8 cellular contexts compared by ENCODE assay signal in the genomic region with DNA sequence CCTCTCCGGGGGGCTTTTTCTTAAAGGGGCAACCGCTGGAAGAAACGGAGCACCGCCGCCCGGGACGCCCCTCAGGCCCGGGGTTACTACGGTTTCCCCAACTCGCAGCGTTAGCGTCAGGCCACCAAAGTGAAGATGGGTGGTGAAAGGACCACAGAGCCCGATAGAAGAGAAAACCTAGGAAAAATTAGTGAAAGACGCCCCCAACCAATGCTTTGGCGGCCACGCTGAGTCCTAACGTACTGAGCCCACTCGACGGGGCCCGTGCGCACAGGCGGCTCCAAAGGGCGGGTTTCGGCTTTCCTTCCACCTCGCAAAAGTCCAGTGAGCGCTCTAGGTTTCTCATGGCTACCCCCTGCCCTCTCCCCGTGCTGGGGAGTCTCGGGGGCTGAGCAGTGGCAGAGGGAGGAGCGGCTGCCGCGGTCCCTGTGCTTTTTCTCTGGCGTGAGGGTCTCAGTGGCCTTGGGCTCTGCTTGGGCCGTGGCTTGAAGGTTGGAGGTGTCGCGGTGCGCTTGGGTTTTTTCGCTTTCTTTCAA. TPM values are rescaled to one million over a fixed set of nuclear protein-coding genes. Genes with fewer than 3 reads are reported as not detected.
DNase-seq lines count a peak whose midpoint lies in the region; ATAC-seq, FAIRE-seq and TF ChIP-seq lines count a peak whose summit lies in the region.

No MANE protein-coding gene starts in this region.

- BruUV-seq in GM12878 (replicated peaks; lab: Mats Ljungman, UMichigan), result TSS peak; percentile 89

- H3K27ac ChIP-seq in GM12878 (ENCODE audit: control insufficient read depth, insufficient read depth) (peak overlapping the region; percentile 100), subcutaneous abdominal adipose tissue (ENCODE audit: low read depth, low read length) (peak overlapping the region; percentile 100)

- no peaks in the 10 kb centered on the region for H3K9me3 ChIP-seq in GM12878 (replicated peaks; ENCODE audit: control insufficient read depth, insufficient read depth, low read length)
- H3K9me3 ChIP-seq in subcutaneous abdominal adipose tissue (ENCODE audit: control insufficient read depth in 5 of 5, low read length in 5 of 5), result no peaks in the 10 kb centered on the region

- peak overlapping the region; percentile 97 for H3K4me2 ChIP-seq in GM12878 (ENCODE audit: control insufficient read depth, insufficient read depth)

- RAD21 ChIA-PET in GM12878 (lab: Charles Lee; ENCODE audit: unreplicated experiment), result interaction anchor here (1.2 to 4.0 kb wide), 10 partner anchors 9 to 180 kb away, joined by 3 to 55 read pairs (median 16); a partner anchor contains a TSS

- intact Hi-C loops in GM12878 (cut with micrococcal nuclease; ENCODE audit: unreplicated experiment) (loop anchor here (1.0 kb wide), 1 partner anchor 12 kb away; a partner anchor contains a TSS), left colon (cut with DNase I, micrococcal nuclease) (no loop called here)

- FAIRE-seq in GM12878 (lab: Jason Lieb, UNC), result no peak

- TF ChIP-seq CTCF in GM06990 (IDR thresholded peaks at IDR 0.05; ENCODE audit: insufficient read depth, low read length, poor library complexity, severe bottlenecking), result no peak
- TF ChIP-seq CTCF in GM12878 (IDR thresholded peaks at IDR 0.05 in 2 of 3, conservative IDR thresholded peaks at IDR 0.05 in 1 of 3; ENCODE audit: control insufficient read depth in 2 of 3, extremely low read depth in 1 of 3, insufficient read depth in 1 of 3, low read depth in 3 of 3, low read length in 3 of 3), result no peak

- H3K79me2 ChIP-seq in GM12878 (ENCODE audit: control insufficient read depth, insufficient read depth, low read length), result peaks cover 26% of the 10 kb centered on the region

- H3K4me3 ChIP-seq in GM06990 (replicated peaks; ENCODE audit: low read depth, low read length) (peak overlapping the region; percentile 79), GM12878 (peak overlapping the region; percentile 87), subcutaneous abdominal adipose tissue (ENCODE audit: low read depth in 1 of 5, low read length in 5 of 5) (peak overlapping the region; percentile 70 to 91 (median 86))

- TF ChIP-seq EP300 in GM12878 (IDR thresholded peaks at IDR 0.05; ENCODE audit: borderline replicate concordance in 1 of 2, control insufficient read depth in 1 of 2, low read depth in 2 of 2, low read length in 2 of 2), result no peak

- POLR2A ChIA-PET in GM12878 (lab: Charles Lee), result interaction anchor here (1.5 to 4.0 kb wide), 4 partner anchors 11 to 140 kb away, joined by 7 to 44 read pairs (median 14); a partner anchor contains a TSS

- no peaks in the 10 kb centered on the region for H4K20me1 ChIP-seq in GM12878 (ENCODE audit: control insufficient read depth, insufficient read depth)

- H3K9ac ChIP-seq in GM12878 (ENCODE audit: control insufficient read depth, insufficient read depth, low read length), result peak overlapping the region; percentile 100
- peak overlapping the region; percentile 98 to 100 (median 99) for H3K9ac ChIP-seq in subcutaneous abdominal adipose tissue (ENCODE audit: low read length in 5 of 5)

- no peak for TF ChIP-seq RAD21 in GM12878 (IDR thresholded peaks at IDR 0.05; ENCODE audit: insufficient read depth, low read depth, low read length)

- TF ChIP-seq POLR2A in GM12878 (IDR thresholded peaks at IDR 0.05; ENCODE audit: low read depth, low read length), result no peak

- H2AFZ ChIP-seq in GM12878 (ENCODE audit: control insufficient read depth, low read depth, low read length), result peak overlapping the region; percentile 66

- H3K4me1 ChIP-seq in GM12878 (ENCODE audit: control insufficient read depth, insufficient read depth, low read length) (peaks cover 31% of the 10 kb centered on the region), subcutaneous abdominal adipose tissue (ENCODE audit: control insufficient read depth in 5 of 5, insufficient read depth in 5 of 5, low read length in 5 of 5) (peaks cover 12 to 51% (median 31%) of the 10 kb centered on the region in 5 donors)

- in situ Hi-C loops in GM12878 (cut with MboI), result no loop called here

- DNase-seq in GM06990 (ENCODE audit: extremely low read depth, insufficient read length) (no peak), LoVo (ENCODE audit: low spot score) (peak; percentile 22), GM12878 (ENCODE audit: low read depth, low spot score) (no peak), left colon (peak in 1 of 2 donors; percentile 64), islet precursor cell (no peak), NK-92 (lab: John Stamatoyannopoulos, UW; ENCODE audit: unreplicated experiment) (no peak)

- WGBS in GM12878 (ENCODE audit: insufficient coverage, insufficient replicate concordance, low lambda C conversion rate, missing lambda C conversion rate), result under 1% methylated on average over 37 of the region's 37 CpGs

- no peaks in the 10 kb centered on the region for H3K36me3 ChIP-seq in GM06990 (ENCODE audit: control insufficient read depth, insufficient read depth, low read length)
- no peaks in the 10 kb centered on the region for H3K36me3 ChIP-seq in GM12878 (ENCODE audit: control insufficient read depth in 2 of 2, insufficient read depth in 2 of 2, low read length in 1 of 2)
- H3K36me3 ChIP-seq in subcutaneous abdominal adipose tissue (ENCODE audit: control insufficient read depth in 5 of 5, insufficient read depth in 5 of 5, low read length in 5 of 5), result no peaks in the 10 kb centered on the region

- no peaks in the 10 kb centered on the region for H3K27me3 ChIP-seq in GM06990 (replicated peaks; ENCODE audit: control insufficient read depth, insufficient read depth, low read length)
- H3K27me3 ChIP-seq in GM12878 (replicated peaks in 1 of 2; ENCODE audit: control insufficient read depth in 2 of 2, insufficient read depth in 2 of 2, low read length in 1 of 2), result no peaks in the 10 kb centered on the region
- peaks cover 0 to 6% (median 0%) of the 10 kb centered on the region in 5 donors for H3K27me3 ChIP-seq in subcutaneous abdominal adipose tissue (ENCODE audit: control insufficient read depth in 5 of 5, insufficient read depth in 4 of 5, low read length in 5 of 5)

- peak; percentile 4 for ATAC-seq in GM21619 (IDR thresholded peaks at IDR 0.05; ENCODE audit: unreplicated experiment)
- peak; percentile 23 for ATAC-seq in GM12878
- peak; percentile 25 for ATAC-seq in left colon

- CTCF ChIA-PET in GM12878 (lab: Yijun Ruan, JAX), result interaction anchor here (0.8 kb wide), 1 partner anchor 12 kb away, joined by 3 read pairs; a partner anchor contains a TSS

- SMC1A ChIA-PET in GM12878 (lab: Charles Lee; ENCODE audit: uncharacterized antibody, unreplicated experiment), result interaction anchor here (2.3 to 3.3 kb wide), 3 partner anchors 9 to 16 kb away, joined by 10 to 27 read pairs (median 13); a partner anchor contains a TSS

TF ChIP-seq in GM12878, 131 proteins besides CTCF, POLR2A, EP300 and RAD21 (continues in another document):
- TF ChIP-seq TCF7 (IDR thresholded peaks at IDR 0.05; ENCODE audit: borderline replicate concordance) (0 out of 2 replicates have a peak, but pooled peaks have one; percentile 5), CREM (IDR thresholded peaks at IDR 0.05; ENCODE audit: low read depth) (0 out of 2 replicates have a peak, but pooled peaks have one; percentile 2), ZNF217 (IDR thresholded peaks at IDR 0.05) (no peak), ZBED1 (IDR thresholded peaks at IDR 0.05; ENCODE audit: borderline replicate concordance) (no peak), MXI1 (IDR thresholded peaks at IDR 0.05; ENCODE audit: low read depth, low read length) (peak; percentile 50; the same call in 1 of the 2 replicates), RAD51 (IDR thresholded peaks at IDR 0.05) (no peak), RBBP5 (conservative IDR thresholded peaks at IDR 0.05) (no peak), BACH1 (IDR thresholded peaks at IDR 0.05; ENCODE audit: borderline replicate concordance) (peak; percentile 11; the same call in 1 of the 2 replicates), ZNF384 (IDR thresholded peaks at IDR 0.05; ENCODE audit: borderline replicate concordance, low read depth, low read length) (no peak)

RNA-seq across cellular contexts. Expression of a gene that starts 12.2 kb away (rescaled TPM):
- 170 and 175 TPM in 2 replicates for total RNA-seq in GM12878 (2013; cell fraction: nucleolus; rRNA removed)
- total RNA-seq in GM12878 (2014; rRNA removed), result 18.9 and 20.9 TPM in 2 replicates
- 16.5 and 18.2 TPM in 2 replicates for total RNA-seq in GM12878 (2014; rRNA removed; fragmentation: Illumina TruSeq; extraction: Trizol)
- total RNA-seq in GM12878 (2021), result 57.5 and 58.7 TPM in 2 replicates
- polyA plus RNA-seq in GM12878 (2011; ENCODE audit: low read depth), result 13.6 TPM
- polyA plus RNA-seq in GM12878 (2011; rRNA removed), result 6.1 and 6.7 TPM in 2 replicates
- 8.3 and 12.2 TPM in 2 replicates for polyA plus RNA-seq in GM12878 (2011; cell fraction: cytosol; rRNA removed)
- 27.8 and 41.7 TPM in 2 replicates for polyA plus RNA-seq in GM12878 (2011; cell fraction: nucleus; rRNA removed)
- 34.0 and 40.1 TPM in 2 replicates for polyA plus RNA-seq in GM12878 (2012)
- polyA plus RNA-seq in GM12878 (2014; fragmentation: Illumina TruSeq; extraction: Trizol), result 45.0 and 58.7 TPM in 2 replicates
- polyA plus RNA-seq in GM12878 (2014; fragmentation: Nextera tagmentation; extraction: Ambion mirVana), result 10 to 100 TPM in 1 of 2 experiments, 1 to 10 TPM in 1; 5.2 to 12.9 TPM
- 28.4 and 34.9 TPM in 2 replicates for polyA plus RNA-seq in GM12878 (2014; rRNA removed)
- 10 to 100 TPM; 21.3 to 36.2 TPM for polyA plus RNA-seq in GM12878 (2016; fragmentation: Nextera tagmentation; extraction: Ambion mirVana)
- 29.4 and 33.6 TPM in 2 replicates for polyA minus RNA-seq in GM12878 (2011; rRNA and poly(A)+ RNA removed)
- 21.8 and 24.4 TPM in 2 replicates for polyA minus RNA-seq in GM12878 (2011; cell fraction: cytosol; rRNA and poly(A)+ RNA removed)
- polyA minus RNA-seq in GM12878 (2011; cell fraction: nucleus; rRNA and poly(A)+ RNA removed), result 18.4 and 37.1 TPM in 2 replicates
- total RNA-seq in left colon, result 10 to 100 TPM; 46.7 to 47.6 TPM

RNA-seq across cellular contexts. Expression of a gene that starts 27.8 kb away (rescaled TPM):
- total RNA-seq in GM12878 (2013; cell fraction: nucleolus; rRNA removed), result 0.49 and 0.84 TPM in 2 replicates
- 7.7 and 9.8 TPM in 2 replicates for total RNA-seq in GM12878 (2014; rRNA removed)
- total RNA-seq in GM12878 (2014; rRNA removed; fragmentation: Illumina TruSeq; extraction: Trizol), result 5.9 TPM in 2 replicates
- total RNA-seq in GM12878 (2021), result 1.4 and 2.0 TPM in 2 replicates
- 3.0 TPM for polyA plus RNA-seq in GM12878 (2011; ENCODE audit: low read depth)
- polyA plus RNA-seq in GM12878 (2011; rRNA removed), result 17.3 and 49.9 TPM in 2 replicates
- 3.8 and 3.9 TPM in 2 replicates for polyA plus RNA-seq in GM12878 (2011; cell fraction: cytosol; rRNA removed)
- 1.8 and 1.9 TPM in 2 replicates for polyA plus RNA-seq in GM12878 (2011; cell fraction: nucleus; rRNA removed)
- 4.4 and 6.2 TPM in 2 replicates for polyA plus RNA-seq in GM12878 (2012)
- polyA plus RNA-seq in GM12878 (2014; fragmentation: Illumina TruSeq; extraction: Trizol), result 3.3 and 5.4 TPM in 2 replicates
- 1 to 10 TPM; 6.7 to 7.5 TPM for polyA plus RNA-seq in GM12878 (2014; fragmentation: Nextera tagmentation; extraction: Ambion mirVana)
- polyA plus RNA-seq in GM12878 (2014; rRNA removed), result 5.6 and 9.5 TPM in 2 replicates
- 1 to 10 TPM; 1.9 to 2.3 TPM for polyA plus RNA-seq in GM12878 (2016; fragmentation: Nextera tagmentation; extraction: Ambion mirVana)
- 1.2 and 1.3 TPM in 2 replicates for polyA minus RNA-seq in GM12878 (2011; rRNA and poly(A)+ RNA removed)
- polyA minus RNA-seq in GM12878 (2011; cell fraction: cytosol; rRNA and poly(A)+ RNA removed), result 3.8 and 4.1 TPM in 2 replicates
- 0.12 and 0.19 TPM in 2 replicates for polyA minus RNA-seq in GM12878 (2011; cell fraction: nucleus; rRNA and poly(A)+ RNA removed)
- total RNA-seq in left colon, result 1 to 10 TPM; 2.2 to 2.6 TPM
